ENCODE assay signal across 13 cellular contexts in genomic region chr15:93932164-93932776, GRCh38.
DNase-seq lines count a peak whose midpoint lies in the region; ATAC-seq, FAIRE-seq and TF ChIP-seq lines count a peak whose summit lies in the region.
"Had no signal": no experiment of that assay in that cellular context is flagged by ENCODE, and none has a peak within 500 bp of the region (broad histone marks: within the 10 kb centered on the region; RNA-seq: fewer than 3 reads in every experiment).

No MANE protein-coding gene starts in this region.

- no peak for DNase-seq in SJCRH30
- no peak for DNase-seq in small intestine
- no peak for DNase-seq in type B pancreatic cell (ENCODE audit: extremely low spot score, unreplicated experiment)
- DNase-seq in pons (ENCODE audit: low spot score): no peak
- DNase-seq: COR-L47, heart left ventricle, lower lobe of right lung, NCI-H2081 treated with DMSO at 0.1 percent for 48 hours, ovary had no signal

- 26 to 49% (median 29%) methylated on average over 5 of the region's 5 CpGs for WGBS in small intestine, 3 donors

- FAIRE-seq in small intestine (lab: Jason Lieb, UNC): no peak

- H3K4me1 Mint-ChIP-seq in type B pancreatic cell (ENCODE audit: unreplicated experiment): no peaks in the 10 kb centered on the region

- H3K27ac Mint-ChIP-seq in type B pancreatic cell: no peak overlapping the region

- no peaks in the 10 kb centered on the region for H3K9me3 Mint-ChIP-seq in type B pancreatic cell

- no peak overlapping the region for H3K27ac ChIP-seq in SJCRH30
- no peak overlapping the region for H3K27ac ChIP-seq in small intestine (ENCODE audit: low read depth in 1 of 2, low read length in 1 of 2)
- H3K27ac ChIP-seq: heart left ventricle, lower lobe of right lung, ovary had no signal

- H3K4me1 ChIP-seq in SJCRH30: peaks cover 7% of the 10 kb centered on the region; the same call in 1 of the 2 replicates
- H3K4me1 ChIP-seq in small intestine (ENCODE audit: control insufficient read depth in 2 of 2, insufficient read depth in 1 of 2, low read depth in 1 of 2, low read length in 1 of 2): no peaks in the 10 kb centered on the region
- H3K4me1 ChIP-seq: lower lobe of right lung had no signal

- TF ChIP-seq CTCF in type B pancreatic cell (conservative IDR thresholded peaks at IDR 0.05): no peak

- H3K4me3 ChIP-seq in SJCRH30 (no peak overlapping the region), small intestine (ENCODE audit: low read depth in 1 of 2, low read length in 2 of 2) (no peak overlapping the region)
- H3K4me3 ChIP-seq: heart left ventricle, lower lobe of right lung, ovary had no signal

- H3K27me3 ChIP-seq in SJCRH30 (no peaks in the 10 kb centered on the region), small intestine (ENCODE audit: control insufficient read depth in 2 of 2, insufficient read depth in 2 of 2, low read length in 2 of 2) (no peaks in the 10 kb centered on the region)
- H3K27me3 ChIP-seq: ovary had no signal

- H3K9me3 ChIP-seq in SJCRH30 (replicated peaks): no peaks in the 10 kb centered on the region
- H3K9me3 ChIP-seq in small intestine (ENCODE audit: control insufficient read depth, low read depth): no peaks in the 10 kb centered on the region
- H3K9me3 ChIP-seq: heart left ventricle, lower lobe of right lung, ovary had no signal

- ATAC-seq in GM18517 (IDR thresholded peaks at IDR 0.05; ENCODE audit: unreplicated experiment) (peak; percentile 84), GM19455 (IDR thresholded peaks at IDR 0.05; ENCODE audit: unreplicated experiment) (peak; percentile 65), HG02884 (IDR thresholded peaks at IDR 0.05; ENCODE audit: unreplicated experiment) (peak; percentile 64), HG03571 (IDR thresholded peaks at IDR 0.05; ENCODE audit: unreplicated experiment) (peak; percentile 79)
- ATAC-seq: heart left ventricle, lower lobe of right lung had no signal

- H3K36me3 ChIP-seq in SJCRH30 (no peaks in the 10 kb centered on the region), small intestine (ENCODE audit: control insufficient read depth in 2 of 2, insufficient read depth in 2 of 2, low read length in 2 of 2) (no peaks in the 10 kb centered on the region)
- H3K36me3 ChIP-seq: heart left ventricle, lower lobe of right lung, ovary had no signal

- H3K36me3 Mint-ChIP-seq in type B pancreatic cell: no peaks in the 10 kb centered on the region

- no peak overlapping the region for H3K4me3 Mint-ChIP-seq in type B pancreatic cell

- peaks cover 8% of the 10 kb centered on the region for H3K27me3 Mint-ChIP-seq in type B pancreatic cell
